Comparison of ENCODE assay signal across 29 cellular contexts in the genomic region with DNA sequence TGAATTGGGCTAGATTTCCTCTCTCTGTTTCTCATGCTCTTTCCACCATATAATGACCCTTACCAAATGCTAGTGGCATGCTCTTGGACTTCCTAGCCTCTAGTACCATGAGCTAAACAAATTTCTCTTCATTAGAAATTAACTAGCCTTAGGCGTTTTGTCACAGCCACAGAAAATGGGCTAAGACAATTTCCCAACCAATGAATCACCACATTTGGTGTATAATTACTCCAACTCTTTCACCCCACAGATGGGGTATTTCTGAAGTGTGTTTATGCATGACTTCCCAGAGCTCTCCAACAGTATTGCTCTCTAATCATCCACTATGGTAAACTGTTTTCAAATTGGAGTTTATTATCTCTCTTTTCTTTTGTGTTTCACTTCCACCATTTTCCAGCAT.
"Had no signal": no experiment of that assay in that cellular context is flagged by ENCODE, and none has a peak within 500 bp of the region (broad histone marks: within the 10 kb centered on the region; RNA-seq: fewer than 3 reads in every experiment).

No MANE protein-coding gene starts in this region.

- H3K9me3 ChIP-seq: adrenal gland, body of pancreas, colonic mucosa, gastrocnemius medialis, suprapubic skin, tibial artery, upper lobe of right lung had no signal

- DNase-seq: activated CD4-positive, alpha-beta memory T cell treated with anti-CD3 and anti-CD28 coated beads for 36 hours; activated CD4-positive, alpha-beta T cell treated with anti-CD3 and anti-CD28 coated beads, Interleukin-2, amount 10 ng/mL, durations not matched to agents 24 days and 14 days; activated CD8-positive, alpha-beta memory T cell treated with anti-CD3 and anti-CD28 coated beads, Interleukin-2, amount 50 U/mL, for 4 hours; activated effector memory CD4-positive, alpha-beta T cell treated with anti-CD3 and anti-CD28 coated beads, Interleukin-2, amount 50 U/mL, for 16 hours; activated naive CD4-positive, alpha-beta T cell treated with anti-CD3 and anti-CD28 coated beads for 36 hours; activated naive CD8-positive, alpha-beta T cell treated with anti-CD3 and anti-CD28 coated beads for 36 hours; activated T-cell treated with anti-CD3 and anti-CD28 coated beads, Interleukin-2, amount 50 U/mL, for 1 hour; adrenal gland; aorta; body of pancreas; cerebellar nuclear complex; colonic mucosa; effector CD8-positive, alpha-beta T cell; erythroblast; gastrocnemius medialis; midbrain; right cardiac atrium; stimulated activated CD4-positive, alpha-beta T cell treated with anti-CD3 and anti-CD28 coated beads, Interleukin-15, amount 100 ng/mL, for 24 hours; stimulated activated CD4-positive, alpha-beta T cell treated with anti-CD3 and anti-CD28 coated beads, Interleukin-2, amount 100 ng/mL, for 24 hours; stimulated activated naive B cell treated with anti-CD40 and anti-IgM and Interleukin-4, amounts not matched to agents 10 μg/mL and 1 μg/mL and 100 μg/mL, for 72 hours; T-helper 9 cell; tibial artery; upper lobe of right lung; WERI-Rb-1 had no signal

- H3K36me3 ChIP-seq: adrenal gland, cardiac muscle cell, colonic mucosa, gastrocnemius medialis, suprapubic skin, tibial artery, upper lobe of right lung, WERI-Rb-1 had no signal

- H3K4me1 ChIP-seq: adrenal gland, body of pancreas, colonic mucosa, gastrocnemius medialis, suprapubic skin, tibial artery, upper lobe of right lung had no signal

- ATAC-seq: activated CD4-positive, CD25-positive, alpha-beta regulatory T cell treated with anti-CD3 and anti-CD28 coated beads, Interleukin-2, amount 50 U/mL, for 24 hours; body of pancreas; gastrocnemius medialis; natural killer cell treated with Interleukin-12 subunit alpha and Interleukin-12 subunit beta and Interleukin-15 and Interleukin-18, amount 100 ng/mL, for 72 hours; right cardiac atrium; stimulated activated naive B cell treated with anti-CD40 and anti-IgM and Interleukin-4, amounts not matched to agents 10 μg/mL and 1 μg/mL and 100 μg/mL, for 72 hours; upper lobe of right lung had no signal

- H3K4me3 ChIP-seq: adrenal gland, body of pancreas, cardiac muscle cell, colonic mucosa, gastrocnemius medialis, hepatocyte, suprapubic skin, tibial artery, upper lobe of right lung had no signal
